Comparison of ENCODE assay signal across 10 cellular contexts in the genomic region with DNA sequence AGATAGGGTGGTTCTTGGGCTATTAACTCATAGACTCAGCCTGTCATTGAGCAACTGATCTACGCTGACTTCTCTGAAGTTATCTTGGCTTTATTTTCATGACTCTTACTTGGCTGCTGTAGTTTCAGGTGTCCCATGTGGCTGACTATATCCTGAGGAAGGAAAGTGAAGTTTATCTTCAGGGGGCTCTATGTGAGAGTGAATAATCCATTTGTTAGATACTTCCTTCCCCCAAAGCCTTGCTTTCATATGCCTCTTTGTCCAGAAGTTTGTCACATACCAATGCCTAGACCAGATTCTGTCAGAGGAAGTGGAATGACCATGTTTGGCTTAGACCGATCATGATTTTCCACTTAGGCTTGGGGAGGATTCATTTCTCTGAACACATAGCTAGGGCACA. TPM values are rescaled to one million over a fixed set of nuclear protein-coding genes. Genes with fewer than 3 reads are reported as not detected.
"Had no signal": no experiment of that assay in that cellular context is flagged by ENCODE, and none has a peak within 500 bp of the region (broad histone marks: within the 10 kb centered on the region; RNA-seq: fewer than 3 reads in every experiment).

No MANE protein-coding gene starts in this region.

- H3K9me3 ChIP-seq: HAP-1 had no signal

- DNase-seq: GM23248, GOT3, H7, HFFc6, IMR-90 had no signal

- H3K4me3 Mint-ChIP-seq: HFFc6 had no signal

- H3K4me1 ChIP-seq: HAP-1 had no signal

- H3K36me3 ChIP-seq: HAP-1 had no signal

- H3K27ac Mint-ChIP-seq: HFFc6 had no signal

- H3K27ac ChIP-seq: GM23248 had no signal

- H3K4me3 ChIP-seq: GM23248, HAP-1, K562 had no signal

- H3K9me3 Mint-ChIP-seq: HFFc6 had no signal

- ATAC-seq: HCT116, K562 had no signal

RNA-seq across cellular contexts. Expression of gene C1orf87, which starts 27.9 kb away (rescaled TPM):
- total RNA-seq: GM23248, H4, H7, HFFc6, HT-29, IMR-90, K562 had no signal
